1 cellular context compared by ENCODE assay signal in genomic region chr12:102891756-102892155, GRCh38.
TF ChIP-seq lines count a peak whose summit lies in the region.

No MANE protein-coding gene starts in this region.

TF ChIP-seq in GM23338, 12 proteins besides CTCF, POLR2A, EP300 and RAD21 (continued from another document):
- TF ChIP-seq ETS1 (IDR thresholded peaks at IDR 0.05) (no peak), NANOG (IDR thresholded peaks at IDR 0.05; ENCODE audit: borderline replicate concordance) (no peak), EZH2phosphoT487 (IDR thresholded peaks at IDR 0.05; ENCODE audit: unreplicated experiment) (no peak), JUNB (IDR thresholded peaks at IDR 0.05; ENCODE audit: unreplicated experiment) (no peak), POLR2AphosphoS5 (IDR thresholded peaks at IDR 0.05; ENCODE audit: low read depth) (no peak), ZNF462 (CRISPR knock-in tag; IDR thresholded peaks at IDR 0.05) (no peak), ZNF331 (CRISPR knock-in tag; IDR thresholded peaks at IDR 0.05; ENCODE audit: low read depth) (no peak)
TF ChIP-seq in GM23338: peak in this region for 0.
